ENCODE assay signal across 8 cellular contexts in the genomic region with DNA sequence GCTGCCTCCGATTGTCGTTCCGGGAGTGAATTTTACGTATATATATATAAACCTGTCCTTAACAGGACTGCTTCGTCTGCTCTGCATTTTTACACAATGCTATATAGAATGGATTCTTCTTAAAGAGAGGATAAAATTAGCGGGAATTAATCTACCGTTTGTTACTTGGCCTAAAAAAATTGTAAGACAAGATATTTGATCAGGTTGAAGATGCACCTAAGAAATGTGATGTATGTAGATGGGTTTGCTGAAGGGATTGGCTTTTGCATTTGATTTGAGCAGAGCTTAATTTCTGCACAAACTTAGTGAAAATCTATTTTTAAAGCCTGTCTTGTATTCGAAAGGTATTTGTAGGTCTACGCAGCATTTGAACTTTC. TPM values are rescaled to one million over a fixed set of nuclear protein-coding genes. Genes with fewer than 3 reads are reported as not detected.
DNase-seq lines count a peak whose midpoint lies in the region; ATAC-seq lines count a peak whose summit lies in the region.

No MANE protein-coding gene starts in this region.

- peak overlapping the region; percentile 94 for H3K27ac Mint-ChIP-seq in T-helper 1 cell treated with Interleukin-12 subunit alpha and Interleukin-12 subunit beta and Interleukin-4 antibody, amounts not matched to agents 30 μg/mL and 1 μg/mL, for 36 hours
- H3K27ac Mint-ChIP-seq in activated CD4-positive, alpha-beta memory T cell treated with anti-CD3 and anti-CD28 coated beads, Interleukin-2, amount 10 ng/mL, durations not matched to agents 7 days and 5 days: peak overlapping the region; percentile 94
- peak overlapping the region; percentile 97 for H3K27ac Mint-ChIP-seq in stimulated activated effector memory CD8-positive, alpha-beta T cell treated with anti-CD3 and anti-CD28 coated beads, Interleukin-12 subunit alpha, Interleukin-12 subunit beta, amount 100 ng/mL, for 72 hours

- H3K4me3 Mint-ChIP-seq in T-helper 1 cell treated with Interleukin-12 subunit alpha and Interleukin-12 subunit beta and Interleukin-4 antibody, amounts not matched to agents 30 μg/mL and 1 μg/mL, for 36 hours: peak overlapping the region; percentile 94
- peak overlapping the region; percentile 91 for H3K4me3 Mint-ChIP-seq in activated CD4-positive, alpha-beta memory T cell treated with anti-CD3 and anti-CD28 coated beads, Interleukin-2, amount 10 ng/mL, durations not matched to agents 7 days and 5 days
- H3K4me3 Mint-ChIP-seq in stimulated activated effector memory CD8-positive, alpha-beta T cell treated with anti-CD3 and anti-CD28 coated beads, Interleukin-12 subunit alpha, Interleukin-12 subunit beta, amount 100 ng/mL, for 72 hours: peak overlapping the region; percentile 84

- H3K27me3 Mint-ChIP-seq in T-helper 1 cell treated with Interleukin-12 subunit alpha and Interleukin-12 subunit beta and Interleukin-4 antibody, amounts not matched to agents 30 μg/mL and 1 μg/mL, for 36 hours (ENCODE audit: low read depth): no peaks in the 10 kb centered on the region
- H3K27me3 Mint-ChIP-seq in activated CD4-positive, alpha-beta memory T cell treated with anti-CD3 and anti-CD28 coated beads, Interleukin-2, amount 10 ng/mL, durations not matched to agents 7 days and 5 days: no peaks in the 10 kb centered on the region

- no peak for ATAC-seq in stimulated activated effector memory CD8-positive, alpha-beta T cell treated with anti-CD3 and anti-CD28 coated beads, Interleukin-12 subunit alpha, Interleukin-12 subunit beta, amount 100 ng/mL, for 72 hours
- ATAC-seq in GM21515 (IDR thresholded peaks at IDR 0.05; ENCODE audit: unreplicated experiment) (no peak), GM18861 (IDR thresholded peaks at IDR 0.05; ENCODE audit: unreplicated experiment) (no peak)
- no peak for ATAC-seq in activated CD4-positive, CD25-positive, alpha-beta regulatory T cell treated with anti-CD3 and anti-CD28 coated beads, Interleukin-2, amount 50 U/mL, for 24 hours

- H3K4me1 Mint-ChIP-seq in T-helper 1 cell treated with Interleukin-12 subunit alpha and Interleukin-12 subunit beta and Interleukin-4 antibody, amounts not matched to agents 30 μg/mL and 1 μg/mL, for 36 hours (ENCODE audit: low read depth): peaks cover 62% of the 10 kb centered on the region
- peaks cover 67% of the 10 kb centered on the region for H3K4me1 Mint-ChIP-seq in activated CD4-positive, alpha-beta memory T cell treated with anti-CD3 and anti-CD28 coated beads, Interleukin-2, amount 10 ng/mL, durations not matched to agents 7 days and 5 days
- peaks cover 62% of the 10 kb centered on the region for H3K4me1 Mint-ChIP-seq in stimulated activated effector memory CD8-positive, alpha-beta T cell treated with anti-CD3 and anti-CD28 coated beads, Interleukin-12 subunit alpha, Interleukin-12 subunit beta, amount 100 ng/mL, for 72 hours

- peaks cover 12% of the 10 kb centered on the region for H3K36me3 Mint-ChIP-seq in T-helper 1 cell treated with Interleukin-12 subunit alpha and Interleukin-12 subunit beta and Interleukin-4 antibody, amounts not matched to agents 30 μg/mL and 1 μg/mL, for 36 hours (ENCODE audit: low read depth)
- peaks cover 23% of the 10 kb centered on the region for H3K36me3 Mint-ChIP-seq in activated CD4-positive, alpha-beta memory T cell treated with anti-CD3 and anti-CD28 coated beads, Interleukin-2, amount 10 ng/mL, durations not matched to agents 7 days and 5 days (ENCODE audit: low read depth)
- H3K36me3 Mint-ChIP-seq in stimulated activated effector memory CD8-positive, alpha-beta T cell treated with anti-CD3 and anti-CD28 coated beads, Interleukin-12 subunit alpha, Interleukin-12 subunit beta, amount 100 ng/mL, for 72 hours: peaks cover 71% of the 10 kb centered on the region

- H3K9me3 Mint-ChIP-seq in T-helper 1 cell treated with Interleukin-12 subunit alpha and Interleukin-12 subunit beta and Interleukin-4 antibody, amounts not matched to agents 30 μg/mL and 1 μg/mL, for 36 hours: no peaks in the 10 kb centered on the region
- H3K9me3 Mint-ChIP-seq in activated CD4-positive, alpha-beta memory T cell treated with anti-CD3 and anti-CD28 coated beads, Interleukin-2, amount 10 ng/mL, durations not matched to agents 7 days and 5 days: no peaks in the 10 kb centered on the region
- H3K9me3 Mint-ChIP-seq in stimulated activated effector memory CD8-positive, alpha-beta T cell treated with anti-CD3 and anti-CD28 coated beads, Interleukin-12 subunit alpha, Interleukin-12 subunit beta, amount 100 ng/mL, for 72 hours: no peaks in the 10 kb centered on the region

- H3K4me3 ChIP-seq in iPS-11a (ENCODE audit: low read depth, low read length): peak overlapping the region; percentile 88

- CTCF ChIA-PET in activated CD4-positive, alpha-beta memory T cell treated with anti-CD3 and anti-CD28 coated beads, Interleukin-2, amount 10 ng/mL, durations not matched to agents 7 days and 5 days (lab: Charles Lee): interaction anchor here (1.5 to 7.6 kb wide), 3 partner anchors 158 to 207 kb away, joined by 3 to 108 read pairs (median 11); no protein-coding TSS in a partner anchor

- POLR2A ChIA-PET in activated CD4-positive, alpha-beta memory T cell treated with anti-CD3 and anti-CD28 coated beads, Interleukin-2, amount 10 ng/mL, durations not matched to agents 7 days and 5 days (lab: Charles Lee): interaction anchor here (1.0 to 5.5 kb wide), 24 partner anchors 8 to 1324 kb away, joined by 3 to 50 read pairs (median 5); a partner anchor contains a TSS

- no peak for DNase-seq in T-helper 1 cell
- no peak for DNase-seq in activated CD4-positive, alpha-beta memory T cell treated with anti-CD3 and anti-CD28 coated beads, Interleukin-2, amount 10 ng/mL, durations not matched to agents 7 days and 5 days
- DNase-seq in stimulated activated effector memory CD8-positive, alpha-beta T cell treated with anti-CD3 and anti-CD28 coated beads, Interleukin-12 subunit alpha, Interleukin-12 subunit beta, amount 100 ng/mL, for 72 hours (ENCODE audit: low spot score in 2 of 2): no peak

RNA-seq across cellular contexts. Expression of a gene that starts 1.0 kb away (rescaled TPM):
- 100 to 1,000 TPM; 211 to 213 TPM for total RNA-seq in activated CD4-positive, alpha-beta memory T cell treated with anti-CD3 and anti-CD28 coated beads, Interleukin-2, amount 10 ng/mL, durations not matched to agents 7 days and 5 days

RNA-seq across cellular contexts. Expression of a gene that starts 58.0 kb away (rescaled TPM):
- 1 to 10 TPM in 1 of 2 experiments, under 1 TPM in 1; 0.93 to 1.2 TPM for total RNA-seq in activated CD4-positive, alpha-beta memory T cell treated with anti-CD3 and anti-CD28 coated beads, Interleukin-2, amount 10 ng/mL, durations not matched to agents 7 days and 5 days
